Comparison of ENCODE assay signal across 26 cellular contexts in the genomic region with DNA sequence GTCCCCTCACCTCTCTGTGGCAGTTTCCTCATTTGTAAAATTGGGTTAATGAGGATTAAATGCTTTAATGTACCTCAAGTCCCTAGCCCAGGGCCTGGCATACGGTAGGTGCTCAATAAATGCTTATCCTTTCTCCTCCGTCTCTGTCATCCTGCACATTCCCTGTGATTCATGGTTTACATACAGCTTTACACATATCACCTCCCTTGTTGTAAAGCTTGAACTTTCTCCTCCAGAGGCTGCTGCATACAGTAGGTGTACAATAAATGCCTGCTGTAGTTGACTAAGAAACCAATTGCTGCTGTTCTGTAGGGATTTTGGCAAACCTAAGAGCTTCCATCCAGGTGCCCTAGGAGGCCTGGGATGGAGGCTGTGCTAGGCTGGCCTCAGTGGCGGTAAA. TPM values are rescaled to one million over a fixed set of nuclear protein-coding genes. Genes with fewer than 3 reads are reported as not detected.
"Had no signal": no experiment of that assay in that cellular context is flagged by ENCODE, and none has a peak within 500 bp of the region (broad histone marks: within the 10 kb centered on the region; RNA-seq: fewer than 3 reads in every experiment).

No MANE protein-coding gene starts in this region.

- H3K4me1 ChIP-seq: pancreas had no signal

- H3K4me3 ChIP-seq: adrenal gland, pancreas had no signal

- H3K36me3 ChIP-seq: adrenal gland, left ventricle myocardium inferior, neutrophil, pancreas, WERI-Rb-1 had no signal

- H3K27ac ChIP-seq: adrenal gland, neutrophil, pancreas, WERI-Rb-1 had no signal

- DNase-seq: activated CD4-positive, alpha-beta T cell treated with anti-CD3 and anti-CD28 coated beads for 1 hour; activated CD4-positive, alpha-beta T cell treated with anti-CD3 and anti-CD28 coated beads, Interleukin-2, amount 50 U/mL, for 1 hour; activated naive CD4-positive, alpha-beta T cell; activated T-cell treated with anti-CD3 and anti-CD28 coated beads, Interleukin-2, amount 50 U/mL, for 1 hour; central memory CD4-positive, alpha-beta T cell; effector memory CD8-positive, alpha-beta T cell; head of caudate nucleus; hypothalamus; left ventricle myocardium inferior; naive thymus-derived CD8-positive, alpha-beta T cell; pancreas; small intestine; stimulated activated CD4-positive, alpha-beta T cell treated with anti-CD3 and anti-CD28 coated beads, Interleukin-2, amount 100 ng/mL, for 24 hours had no signal

- ATAC-seq: activated T-helper 17 cell treated with anti-CD3 and anti-CD28 coated beads, Interleukin-2, amount 50 U/mL, for 72 hours; effector memory CD8-positive, alpha-beta T cell; esophagus mucosa; naive thymus-derived CD8-positive, alpha-beta T cell; pancreas; psoas muscle; right cardiac atrium; stimulated activated memory B cell treated with anti-CD40 and anti-IgM and Interleukin-4, amounts not matched to agents 10 μg/mL and 1 μg/mL and 100 μg/mL, for 72 hours had no signal

- H3K27me3 ChIP-seq: adrenal gland had no signal

- FAIRE-seq: astrocyte, endothelial cell of umbilical vein, frontal cortex, pancreas, small intestine, TTC549, urothelium cell line had no signal

- H3K9me3 ChIP-seq: adrenal gland, left ventricle myocardium inferior, neutrophil, pancreas, psoas muscle had no signal

RNA-seq across cellular contexts. Expression of gene CSPG4, which starts 1.5 kb away (rescaled TPM):
- total RNA-seq: endothelial cell of umbilical vein; naive thymus-derived CD8-positive, alpha-beta T cell had no signal
- polyA plus RNA-seq: endothelial cell of umbilical vein; naive thymus-derived CD8-positive, alpha-beta T cell had no signal
